10 cellular contexts compared by ENCODE assay signal in the genomic region with DNA sequence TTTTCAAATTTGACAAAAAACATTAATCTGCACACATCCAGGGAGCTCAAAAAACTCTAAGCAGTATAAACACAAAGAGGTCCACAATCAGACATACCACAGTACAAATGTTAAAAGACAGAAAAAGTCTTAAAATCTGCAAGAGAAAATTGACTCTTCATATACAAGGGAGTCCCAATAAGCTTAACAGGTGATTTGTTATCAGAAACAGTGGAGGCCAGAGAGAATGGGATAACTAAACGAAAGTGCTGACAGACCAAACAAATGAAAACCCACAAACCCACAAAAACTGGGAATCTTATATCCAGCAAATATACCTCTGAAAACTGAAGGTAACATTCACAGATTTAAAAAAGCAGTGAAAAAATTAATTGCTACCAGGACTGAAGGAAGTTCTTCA.
"Had no signal": no experiment of that assay in that cellular context is flagged by ENCODE, and none has a peak within 500 bp of the region (broad histone marks: within the 10 kb centered on the region; RNA-seq: fewer than 3 reads in every experiment).

No MANE protein-coding gene starts in this region.

- ATAC-seq: HepG2 had no signal

- H3K27me3 Mint-ChIP-seq: IgD-negative memory B cell had no signal

- H3K27ac Mint-ChIP-seq: IgD-negative memory B cell had no signal

- H3K9ac ChIP-seq: KMS-11 had no signal

- FAIRE-seq: HepG2, HTR-8/SVneo had no signal

- H3K4me2 ChIP-seq: KMS-11 had no signal

- DNase-seq: IMR-90, Karpas-422, Kasumi-1, KBM-7, KG1 had no signal

- H3K4me1 Mint-ChIP-seq: IgD-negative memory B cell had no signal

- H3K4me3 Mint-ChIP-seq: IgD-negative memory B cell had no signal

- H3K27ac ChIP-seq: HL-60, KMS-11 had no signal
